Comparison of ENCODE assay signal across 10 cellular contexts in genomic region chr7:135168001-135168400, GRCh38. TPM values are rescaled to one million over a fixed set of nuclear protein-coding genes. Genes with fewer than 3 reads are reported as not detected.
DNase-seq lines count a peak whose midpoint lies in the region; ATAC-seq lines count a peak whose summit lies in the region.
"Had no signal": no experiment of that assay in that cellular context is flagged by ENCODE, and none has a peak within 500 bp of the region (broad histone marks: within the 10 kb centered on the region; RNA-seq: fewer than 3 reads in every experiment).

No MANE protein-coding gene starts in this region.

- H3K9me3 Mint-ChIP-seq in activated CD4-positive, alpha-beta T cell treated with anti-CD3 and anti-CD28 coated beads for 36 hours (ENCODE audit: low read depth): peaks cover under 1% of the 10 kb centered on the region
- peaks cover under 1% of the 10 kb centered on the region for H3K9me3 Mint-ChIP-seq in activated CD4-positive, alpha-beta T cell treated with anti-CD3 and anti-CD28 coated beads, Interleukin-2, amount 10 ng/mL, durations not matched to agents 7 days and 5 days

- no peaks in the 10 kb centered on the region for H3K27me3 Mint-ChIP-seq in activated CD4-positive, alpha-beta T cell treated with anti-CD3 and anti-CD28 coated beads for 36 hours
- no peaks in the 10 kb centered on the region for H3K27me3 Mint-ChIP-seq in activated CD4-positive, alpha-beta T cell treated with anti-CD3 and anti-CD28 coated beads, Interleukin-2, amount 10 ng/mL, durations not matched to agents 7 days and 5 days

- H3K4me1 Mint-ChIP-seq in activated CD4-positive, alpha-beta T cell treated with anti-CD3 and anti-CD28 coated beads for 36 hours: peaks cover 50% of the 10 kb centered on the region
- peaks cover 56% of the 10 kb centered on the region for H3K4me1 Mint-ChIP-seq in activated CD4-positive, alpha-beta T cell treated with anti-CD3 and anti-CD28 coated beads, Interleukin-2, amount 10 ng/mL, durations not matched to agents 7 days and 5 days

- H3K4me3 Mint-ChIP-seq in activated CD4-positive, alpha-beta T cell treated with anti-CD3 and anti-CD28 coated beads for 36 hours: peak overlapping the region; percentile 88
- no peak overlapping the region for H3K4me3 Mint-ChIP-seq in activated CD4-positive, alpha-beta T cell treated with anti-CD3 and anti-CD28 coated beads, Interleukin-2, amount 10 ng/mL, durations not matched to agents 7 days and 5 days

- POLR2A ChIA-PET in activated CD4-positive, alpha-beta T cell treated with anti-CD3 and anti-CD28 coated beads for 36 hours (lab: Charles Lee): no interaction called here
- POLR2A ChIA-PET in activated CD4-positive, alpha-beta T cell treated with anti-CD3 and anti-CD28 coated beads, Interleukin-2, amount 10 ng/mL, durations not matched to agents 7 days and 5 days (lab: Charles Lee): no interaction called here

- CTCF ChIA-PET in activated CD4-positive, alpha-beta T cell treated with anti-CD3 and anti-CD28 coated beads for 36 hours (lab: Charles Lee): interaction anchor here (0.8 kb wide), 1 partner anchor 773 kb away, joined by 4 read pairs; no protein-coding TSS in a partner anchor
- CTCF ChIA-PET in activated CD4-positive, alpha-beta T cell treated with anti-CD3 and anti-CD28 coated beads, Interleukin-2, amount 10 ng/mL, durations not matched to agents 7 days and 5 days (lab: Charles Lee): interaction anchor here (0.9 to 2.5 kb wide), 4 partner anchors 11 to 182 kb away, joined by 3 to 10 read pairs (median 6); partner anchors contain the start of gene AGBL3

- no peak for ATAC-seq in activated CD4-positive, alpha-beta T cell treated with anti-CD3 and anti-CD28 coated beads for 36 hours
- no peak for ATAC-seq in HG03521 (IDR thresholded peaks at IDR 0.05; ENCODE audit: unreplicated experiment)

- peak; percentile 54 for DNase-seq in activated CD4-positive, alpha-beta T cell treated with anti-CD3 and anti-CD28 coated beads for 36 hours
- no peak for DNase-seq in activated CD4-positive, alpha-beta T cell treated with anti-CD3 and anti-CD28 coated beads for 1 hour
- peak; percentile 11 for DNase-seq in activated CD4-positive, alpha-beta T cell treated with anti-CD3 and anti-CD28 coated beads, Interleukin-2, amount 10 ng/mL, durations not matched to agents 7 days and 5 days
- peak; percentile 9 for DNase-seq in glomerular visceral epithelial cell (ENCODE audit: extremely low spot score)
- DNase-seq in stimulated activated naive CD4-positive, alpha-beta T cell treated with Interleukin-2 at 50 U/mL for 16 hours (lab: John Stamatoyannopoulos, UW): peak; percentile 6
- no peak for DNase-seq in putamen (ENCODE audit: low spot score)
- no peak for DNase-seq in NCI-H146 (lab: John Stamatoyannopoulos, UW)
- DNase-seq: effector CD8-positive, alpha-beta T cell; NCI-H1105 treated with DMSO at 0.1 percent for 48 hours had no signal

- intact Hi-C loops in activated CD4-positive, alpha-beta T cell treated with anti-CD3 and anti-CD28 coated beads for 36 hours (cut with DNase I, micrococcal nuclease): no loop called here

- peaks cover 58% of the 10 kb centered on the region for H3K36me3 Mint-ChIP-seq in activated CD4-positive, alpha-beta T cell treated with anti-CD3 and anti-CD28 coated beads for 36 hours (ENCODE audit: low read depth)
- peaks cover 59% of the 10 kb centered on the region for H3K36me3 Mint-ChIP-seq in activated CD4-positive, alpha-beta T cell treated with anti-CD3 and anti-CD28 coated beads, Interleukin-2, amount 10 ng/mL, durations not matched to agents 7 days and 5 days (ENCODE audit: low read depth)

- peak overlapping the region; percentile 96 for H3K27ac Mint-ChIP-seq in activated CD4-positive, alpha-beta T cell treated with anti-CD3 and anti-CD28 coated beads for 36 hours
- peak overlapping the region; percentile 96 for H3K27ac Mint-ChIP-seq in activated CD4-positive, alpha-beta T cell treated with anti-CD3 and anti-CD28 coated beads, Interleukin-2, amount 10 ng/mL, durations not matched to agents 7 days and 5 days

RNA-seq across cellular contexts. Expression of gene CYREN, which starts 2.5 kb away (rescaled TPM):
- total RNA-seq in activated CD4-positive, alpha-beta T cell treated with anti-CD3 and anti-CD28 coated beads for 36 hours: 10 to 100 TPM; 32.6 to 40.5 TPM
- total RNA-seq in activated CD4-positive, alpha-beta T cell treated with anti-CD3 and anti-CD28 coated beads, Interleukin-2, amount 10 ng/mL, durations not matched to agents 7 days and 5 days: 10 to 100 TPM; 34.4 to 39.7 TPM

RNA-seq across cellular contexts. Expression of gene TMEM140, which starts 20.1 kb away (rescaled TPM):
- total RNA-seq in activated CD4-positive, alpha-beta T cell treated with anti-CD3 and anti-CD28 coated beads for 36 hours: 10 to 100 TPM; 10.8 to 12.1 TPM
- 10 to 100 TPM; 25.3 to 27.7 TPM for total RNA-seq in activated CD4-positive, alpha-beta T cell treated with anti-CD3 and anti-CD28 coated beads, Interleukin-2, amount 10 ng/mL, durations not matched to agents 7 days and 5 days

RNA-seq across cellular contexts. Expression of gene WDR91, which starts 43.3 kb away (rescaled TPM):
- total RNA-seq in activated CD4-positive, alpha-beta T cell treated with anti-CD3 and anti-CD28 coated beads for 36 hours: 10 to 100 TPM; 11.8 to 12.0 TPM
- 10 to 100 TPM; 15.5 to 17.3 TPM for total RNA-seq in activated CD4-positive, alpha-beta T cell treated with anti-CD3 and anti-CD28 coated beads, Interleukin-2, amount 10 ng/mL, durations not matched to agents 7 days and 5 days

Comparison
In these comparisons a context has a peak if more than half of its experiments do, and no peak if none do; other contexts are left out.
1. DNase-seq: peak in activated CD4-positive, alpha-beta T cell treated with anti-CD3 and anti-CD28 coated beads for 36 hours (single experiment), activated CD4-positive, alpha-beta T cell treated with anti-CD3 and anti-CD28 coated beads, Interleukin-2, amount 10 ng/mL, durations not matched to agents 7 days and 5 days (single experiment), glomerular visceral epithelial cell (single experiment) and stimulated activated naive CD4-positive, alpha-beta T cell treated with Interleukin-2 at 50 U/mL for 16 hours (single experiment); none in activated CD4-positive, alpha-beta T cell treated with anti-CD3 and anti-CD28 coated beads for 1 hour (single experiment), putamen (single experiment) and NCI-H146 (single experiment).